9 cellular contexts compared by ENCODE assay signal in the genomic region with DNA sequence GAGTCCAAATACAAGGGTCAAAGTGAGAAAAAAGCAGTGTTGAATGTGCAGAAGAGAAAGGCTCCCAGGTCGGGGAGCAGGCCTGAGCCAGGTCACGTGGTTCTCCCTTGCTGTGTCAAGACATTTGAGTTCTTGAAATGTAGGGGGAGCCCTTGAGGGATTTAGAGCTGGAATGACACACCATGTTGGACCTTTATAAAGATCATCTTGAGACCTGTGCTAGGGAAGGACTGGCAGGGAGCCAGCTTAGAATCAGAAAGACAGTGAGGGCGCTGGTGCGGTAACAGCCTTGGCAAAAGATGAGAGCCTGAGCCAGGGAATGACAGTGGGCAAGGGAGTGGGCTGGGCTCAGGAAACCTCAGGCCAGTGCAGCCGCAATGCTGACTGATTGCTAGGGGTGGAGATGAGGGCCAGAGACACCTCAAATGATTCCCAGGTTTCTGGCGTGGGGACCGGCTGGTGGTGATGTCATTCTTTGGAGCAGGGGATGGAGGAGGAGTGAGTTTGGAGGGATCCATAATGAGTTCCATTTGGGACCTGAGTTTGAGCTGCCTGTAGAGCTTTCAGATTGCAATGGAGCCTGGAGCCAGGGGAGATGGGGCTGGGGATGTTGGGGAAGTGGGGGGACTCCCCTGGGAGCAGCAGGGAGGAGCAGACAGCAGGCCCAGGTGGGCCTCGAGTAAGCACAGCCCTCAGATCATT.
DNase-seq lines count a peak whose midpoint lies in the region; ATAC-seq, FAIRE-seq and TF ChIP-seq lines count a peak whose summit lies in the region.
"Had no signal": no experiment of that assay in that cellular context is flagged by ENCODE, and none has a peak within 500 bp of the region (broad histone marks: within the 10 kb centered on the region; RNA-seq: fewer than 3 reads in every experiment).

No MANE protein-coding gene starts in this region.

- no peak for FAIRE-seq in RCC 7860 (lab: Jason Lieb, UNC)

- intact Hi-C loops in heart right ventricle (cut with DNase I), result no loop called here

- WGBS in heart right ventricle, 2 donors, result 72 to 74% methylated on average over 8 of the region's 8 CpGs
- 56 to 63% methylated on average over 8 of the region's 8 CpGs for WGBS in tibial nerve, 2 donors

- H3K4me1 ChIP-seq in heart right ventricle (no peaks in the 10 kb centered on the region), tibial nerve (no peaks in the 10 kb centered on the region)

- peak; percentile 40 for DNase-seq in activated CD8-positive, alpha-beta memory T cell treated with anti-CD3 and anti-CD28 coated beads for 24 hours
- DNase-seq in activated CD8-positive, alpha-beta memory T cell treated with anti-CD3 and anti-CD28 coated beads, Interleukin-2, amount 50 U/mL, for 4 hours, result no peak
- DNase-seq in RCC 7860 (ENCODE audit: low spot score), result peak; percentile 48
- DNase-seq in heart right ventricle, result no peak
- peak; percentile 30 to 47 for DNase-seq in tibial nerve (ENCODE audit: low spot score in 2 of 2)

- TF ChIP-seq POLR2A in tibial nerve (IDR thresholded peaks at IDR 0.05), result no peak

- no peak for TF ChIP-seq EP300 in tibial nerve (IDR thresholded peaks at IDR 0.05)

- H3K27me3 ChIP-seq in heart right ventricle, result peaks cover 0 to 3% (median 0%) of the 10 kb centered on the region in 7 donors
- no peaks in the 10 kb centered on the region for H3K27me3 ChIP-seq in tibial nerve

- peak in 1 of 9 donors; percentile 8 for TF ChIP-seq CTCF in heart right ventricle (IDR thresholded peaks at IDR 0.05)
- TF ChIP-seq CTCF in tibial nerve (IDR thresholded peaks at IDR 0.05), result no peak

- no peaks in the 10 kb centered on the region for H3K9me3 ChIP-seq in heart right ventricle
- no peaks in the 10 kb centered on the region for H3K9me3 ChIP-seq in tibial nerve

- H3K27ac ChIP-seq in heart right ventricle, result peak overlapping the region in 3 of 10 donors; percentile 21 to 53 (median 22)
- peak overlapping the region in 2 of 4 donors; percentile 32 to 75 for H3K27ac ChIP-seq in tibial nerve
- H3K27ac ChIP-seq: C4-2B had no signal

- H3K36me3 ChIP-seq in heart right ventricle (no peaks in the 10 kb centered on the region), tibial nerve (no peaks in the 10 kb centered on the region)

- ATAC-seq in heart right ventricle, result peak in 6 of 8 donors; percentile 17 to 57 (median 36)
- ATAC-seq in HG03097 (IDR thresholded peaks at IDR 0.05; ENCODE audit: low FRiP score, unreplicated experiment), result no peak
- no peak for ATAC-seq in HG02763 (IDR thresholded peaks at IDR 0.05; ENCODE audit: unreplicated experiment)
- ATAC-seq in HG02759 (IDR thresholded peaks at IDR 0.05; ENCODE audit: unreplicated experiment), result no peak

- H3K4me3 ChIP-seq in heart right ventricle (no peak overlapping the region), tibial nerve (no peak overlapping the region)

Comparison
In these comparisons a context has a peak if more than half of its experiments do, and no peak if none do; other contexts are left out.
1. DNase-seq: peak in activated CD8-positive, alpha-beta memory T cell treated with anti-CD3 and anti-CD28 coated beads for 24 hours (single experiment), RCC 7860 (single experiment) and tibial nerve (2 of 2); none in activated CD8-positive, alpha-beta memory T cell treated with anti-CD3 and anti-CD28 coated beads, Interleukin-2, amount 50 U/mL, for 4 hours (single experiment) and heart right ventricle (0 of 2).
2. ATAC-seq: peak in heart right ventricle (6 of 8); none in HG03097 (single experiment), HG02763 (single experiment) and HG02759 (single experiment).